In genomic region chr12:10186299-10186698, GRCh38 we compare ENCODE assay signal across 17 cellular contexts. TPM values are rescaled to one million over a fixed set of nuclear protein-coding genes. Genes with fewer than 3 reads are reported as not detected.
A peak's percentile ranks its signal among the peaks of the same experiment; 100 is the strongest.
DNase-seq lines count a peak whose midpoint lies in the region; ATAC-seq and TF ChIP-seq lines count a peak whose summit lies in the region.
"Had no signal": no experiment of that assay in that cellular context is flagged by ENCODE, and none has a peak within 500 bp of the region (broad histone marks: within the 10 kb centered on the region; RNA-seq: fewer than 3 reads in every experiment).

No MANE protein-coding gene starts in this region.

- H3K9me3 ChIP-seq in sigmoid colon = no peaks in the 10 kb centered on the region
- H3K9me3 ChIP-seq: BLaER1, prostate gland had no signal

- in situ Hi-C loops in GM13977 (cut with MboI; ENCODE audit: low pct_unique_long_range_greater_than_20kb, low sequenced_read_pairs, unreplicated experiment) = no loop called here

- H3K27ac ChIP-seq in sigmoid colon = no peak overlapping the region
- H3K27ac ChIP-seq: BLaER1, prostate gland had no signal

- no peak for TF ChIP-seq POLR2A in sigmoid colon (IDR thresholded peaks at IDR 0.05)

- DNase-seq in GM13977 (ENCODE audit: low spot score) (peak; percentile 40), activated B cell treated with CpG ODN at 0.5 μM for 24 hours (no peak), hypothalamus (lab: John Stamatoyannopoulos, UW) (peak in 30 of 51 donors; percentile 1 to 62 (median 24)), sigmoid colon (peak; percentile 69)
- no peak for DNase-seq in stimulated activated CD4-positive, alpha-beta T cell treated with anti-CD3 and anti-CD28 coated beads, Interleukin-2, amount 100 ng/mL, for 48 hours
- DNase-seq in stimulated activated effector memory CD8-positive, alpha-beta T cell treated with anti-CD3 and anti-CD28 coated beads, Interleukin-12 subunit alpha, Interleukin-12 subunit beta, amount 100 ng/mL, for 72 hours (ENCODE audit: low spot score in 2 of 2) = no peak
- DNase-seq in activated CD4-positive, alpha-beta T cell treated with anti-CD3 and anti-CD28 coated beads, Interleukin-2, amount 50 U/mL, for 1 hour = no peak
- DNase-seq: activated naive CD4-positive, alpha-beta T cell treated with anti-CD3 and anti-CD28 coated beads, Interleukin-2, amount 50 U/mL, for 16 hours; NCI-H748 treated with DMSO at 0.1 percent for 48 hours; stimulated activated CD4-positive, alpha-beta T cell treated with anti-CD3 and anti-CD28 coated beads, Interleukin-4, amount 100 ng/mL, for 24 hours; stimulated activated naive CD4-positive, alpha-beta T cell treated with Interleukin-2 at 50 U/mL for 16 hours had no signal

- TF ChIP-seq EP300 in sigmoid colon (IDR thresholded peaks at IDR 0.05) = peak in 1 of 4 donors; percentile 50

- no peaks in the 10 kb centered on the region for H3K36me3 Mint-ChIP-seq in activated B cell treated with CpG ODN at 0.5 μM for 24 hours (ENCODE audit: low read depth)
- no peaks in the 10 kb centered on the region for H3K36me3 Mint-ChIP-seq in stimulated activated effector memory CD8-positive, alpha-beta T cell treated with anti-CD3 and anti-CD28 coated beads, Interleukin-12 subunit alpha, Interleukin-12 subunit beta, amount 100 ng/mL, for 72 hours

- no peak overlapping the region for H3K27ac Mint-ChIP-seq in activated B cell treated with CpG ODN at 0.5 μM for 24 hours
- no peak overlapping the region for H3K27ac Mint-ChIP-seq in stimulated activated effector memory CD8-positive, alpha-beta T cell treated with anti-CD3 and anti-CD28 coated beads, Interleukin-12 subunit alpha, Interleukin-12 subunit beta, amount 100 ng/mL, for 72 hours

- no peak for TF ChIP-seq CTCF in GM13977 (IDR thresholded peaks at IDR 0.05; ENCODE audit: extremely low read depth, insufficient read depth, missing control alignments)
- TF ChIP-seq CTCF in activated B cell treated with CpG ODN at 0.5 μM for 24 hours (IDR thresholded peaks at IDR 0.05) = no peak
- no peak for TF ChIP-seq CTCF in sigmoid colon (IDR thresholded peaks at IDR 0.05)

- no peak overlapping the region for H3K4me3 Mint-ChIP-seq in activated B cell treated with CpG ODN at 0.5 μM for 24 hours
- no peak overlapping the region for H3K4me3 Mint-ChIP-seq in stimulated activated effector memory CD8-positive, alpha-beta T cell treated with anti-CD3 and anti-CD28 coated beads, Interleukin-12 subunit alpha, Interleukin-12 subunit beta, amount 100 ng/mL, for 72 hours

- H3K27me3 Mint-ChIP-seq in activated B cell treated with CpG ODN at 0.5 μM for 24 hours = peaks cover 42% of the 10 kb centered on the region

- POLR2A ChIA-PET in activated B cell treated with CpG ODN at 0.5 μM for 24 hours (lab: Charles Lee) = no interaction called here

- peak; percentile 31 for ATAC-seq in activated B cell treated with CpG ODN at 0.5 μM for 24 hours (ENCODE audit: low read depth)
- no peak for ATAC-seq in HG02970 (IDR thresholded peaks at IDR 0.05; ENCODE audit: low FRiP score, unreplicated experiment)
- ATAC-seq in stimulated activated effector memory CD8-positive, alpha-beta T cell treated with anti-CD3 and anti-CD28 coated beads, Interleukin-12 subunit alpha, Interleukin-12 subunit beta, amount 100 ng/mL, for 72 hours = no peak

- no peaks in the 10 kb centered on the region for H3K36me3 ChIP-seq in sigmoid colon
- H3K36me3 ChIP-seq: BLaER1, prostate gland had no signal

- intact Hi-C loops in activated B cell treated with CpG ODN at 0.5 μM for 24 hours (cut with micrococcal nuclease) (no loop called here), sigmoid colon (cut with DNase I) (no loop called here)

- 51 to 76% methylated on average over 11 of the region's 11 CpGs for WGBS in sigmoid colon, 2 donors

- H3K27me3 ChIP-seq in sigmoid colon = no peaks in the 10 kb centered on the region
- H3K27me3 ChIP-seq: BLaER1 had no signal

- H3K4me1 Mint-ChIP-seq in activated B cell treated with CpG ODN at 0.5 μM for 24 hours = peaks cover 4% of the 10 kb centered on the region
- H3K4me1 Mint-ChIP-seq in stimulated activated effector memory CD8-positive, alpha-beta T cell treated with anti-CD3 and anti-CD28 coated beads, Interleukin-12 subunit alpha, Interleukin-12 subunit beta, amount 100 ng/mL, for 72 hours = peaks cover 11% of the 10 kb centered on the region

- no peaks in the 10 kb centered on the region for H3K9me3 Mint-ChIP-seq in activated B cell treated with CpG ODN at 0.5 μM for 24 hours
- H3K9me3 Mint-ChIP-seq in stimulated activated effector memory CD8-positive, alpha-beta T cell treated with anti-CD3 and anti-CD28 coated beads, Interleukin-12 subunit alpha, Interleukin-12 subunit beta, amount 100 ng/mL, for 72 hours = no peaks in the 10 kb centered on the region

- H3K4me1 ChIP-seq in sigmoid colon = peaks cover 0 to 32% (median 11%) of the 10 kb centered on the region in 4 donors
- H3K4me1 ChIP-seq: BLaER1, prostate gland had no signal

- no peak overlapping the region for H3K4me3 ChIP-seq in sigmoid colon
- H3K4me3 ChIP-seq: BLaER1, prostate gland had no signal

- CTCF ChIA-PET in activated B cell treated with CpG ODN at 0.5 μM for 24 hours (lab: Charles Lee) = no interaction called here

RNA-seq across cellular contexts. Expression of gene TMEM52B, which starts 7.5 kb away (rescaled TPM):
- not detected in 2 replicates for total RNA-seq in activated B cell treated with CpG ODN at 0.5 μM for 24 hours
- not detected for total RNA-seq in sigmoid colon
- 1 to 10 TPM in 1 of 3 donors, under 1 TPM in 1, not detected in 1; 0.12 to 1.2 TPM for polyA plus RNA-seq in sigmoid colon
- total RNA-seq: epithelial cell of proximal tubule, mesenteric fat pad had no signal

RNA-seq across cellular contexts. Expression of gene OLR1, which starts 14.4 kb away (rescaled TPM):
- total RNA-seq in activated B cell treated with CpG ODN at 0.5 μM for 24 hours (0.12 TPM in 1 of 2 replicates, not detected in the other), sigmoid colon (1 to 10 TPM in 1 of 4 donors, under 1 TPM in 1, not detected in 2; 0.36 to 3.3 TPM)
- polyA plus RNA-seq in sigmoid colon = 1 to 10 TPM in 1 of 3 donors, under 1 TPM in 1, not detected in 1; 0.10 to 1.2 TPM
- total RNA-seq: epithelial cell of proximal tubule, SK-MEL-5 had no signal

RNA-seq across cellular contexts. Expression of gene GABARAPL1, which starts 26.4 kb away (rescaled TPM):
- total RNA-seq in activated B cell treated with CpG ODN at 0.5 μM for 24 hours (2.1 and 2.5 TPM in 2 replicates), sigmoid colon (100 to 1,000 TPM in 2 of 4 donors, 10 to 100 TPM in 2; 78.5 to 122 (median 102) TPM)
- 10 to 100 TPM; 38.3 to 75.1 (median 54.6) TPM for polyA plus RNA-seq in sigmoid colon

RNA-seq across cellular contexts. Expression of gene CLEC7A, which starts 56.3 kb away (rescaled TPM):
- total RNA-seq in activated B cell treated with CpG ODN at 0.5 μM for 24 hours (0.09 and 0.10 TPM in 2 replicates), sigmoid colon (10 to 100 TPM in 1 of 4 donors, 1 to 10 TPM in 3; 6.1 to 11.1 (median 8.8) TPM)
- 10 to 100 TPM in 1 of 3 donors, 1 to 10 TPM in 2; 1.8 to 10.2 (median 9.8) TPM for polyA plus RNA-seq in sigmoid colon
- total RNA-seq: epithelial cell of proximal tubule, SK-MEL-5 had no signal

Comparison
In these comparisons a context has a peak if more than half of its experiments do, and no peak if none do; other contexts are left out.
1. DNase-seq: peak in GM13977 (single experiment), hypothalamus (30 of 51) and sigmoid colon (single experiment); none in activated B cell treated with CpG ODN at 0.5 μM for 24 hours (single experiment), stimulated activated CD4-positive, alpha-beta T cell treated with anti-CD3 and anti-CD28 coated beads, Interleukin-2, amount 100 ng/mL, for 48 hours (0 of 2), stimulated activated effector memory CD8-positive, alpha-beta T cell treated with anti-CD3 and anti-CD28 coated beads, Interleukin-12 subunit alpha, Interleukin-12 subunit beta, amount 100 ng/mL, for 72 hours (0 of 2) and activated CD4-positive, alpha-beta T cell treated with anti-CD3 and anti-CD28 coated beads, Interleukin-2, amount 50 U/mL, for 1 hour (single experiment).
2. RNA of gene GABARAPL1, which starts 26.4 kb away (total RNA-seq): 78.5 to 122 TPM in sigmoid colon; 2.1 to 2.5 TPM in activated B cell treated with CpG ODN at 0.5 μM for 24 hours; every median in the first group is over 10 times any median in the second.